Comparison of ENCODE assay signal across 29 cellular contexts in the genomic region with DNA sequence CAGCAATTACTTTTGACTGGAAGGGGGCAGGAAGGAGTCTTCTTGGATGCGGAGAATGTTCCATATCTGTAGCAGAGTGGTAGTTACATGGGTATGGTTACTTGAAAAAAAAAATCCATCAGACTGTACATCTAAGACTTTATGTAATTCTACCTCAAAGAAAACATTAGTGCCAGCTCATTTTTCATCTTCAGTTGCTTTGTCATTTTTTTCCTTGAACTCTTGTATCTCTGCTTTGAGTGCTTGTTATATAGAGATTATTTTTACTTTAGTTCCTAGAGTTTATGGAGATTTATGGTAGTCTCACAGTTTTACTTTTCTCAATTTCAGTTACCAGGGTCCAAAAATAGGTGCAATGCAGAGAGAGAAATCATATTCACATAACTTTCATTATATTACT.
"Had no signal": no experiment of that assay in that cellular context is flagged by ENCODE, and none has a peak within 500 bp of the region (broad histone marks: within the 10 kb centered on the region; RNA-seq: fewer than 3 reads in every experiment).

No MANE protein-coding gene starts in this region.

- ATAC-seq: effector memory CD8-positive, alpha-beta T cell; esophagus mucosa; foreskin keratinocyte; gastrocnemius medialis; gastroesophageal sphincter; heart left ventricle; heart right ventricle had no signal

- H3K79me2 ChIP-seq: hepatocyte had no signal

- H3K4me2 ChIP-seq: hepatocyte had no signal

- H3K4me1 ChIP-seq: colonic mucosa, heart left ventricle had no signal

- H3K27me3 ChIP-seq: colonic mucosa, dorsolateral prefrontal cortex, esophagus muscularis mucosa, esophagus squamous epithelium, gastrocnemius medialis, gastroesophageal sphincter, heart left ventricle, heart right ventricle, hepatocyte had no signal

- H3K36me3 ChIP-seq: colonic mucosa, esophagus muscularis mucosa, esophagus squamous epithelium, gastrocnemius medialis, gastroesophageal sphincter, heart left ventricle, heart right ventricle had no signal

- H3K27ac ChIP-seq: colonic mucosa, coronary artery, dorsolateral prefrontal cortex, epithelial cell of prostate, esophagus muscularis mucosa, esophagus squamous epithelium, foreskin keratinocyte, gastrocnemius medialis, gastroesophageal sphincter, heart left ventricle, heart right ventricle, hepatocyte had no signal

- H3K9me3 ChIP-seq: colonic mucosa, esophagus squamous epithelium, gastrocnemius medialis had no signal

- H3K4me3 ChIP-seq: colonic mucosa, coronary artery, dorsolateral prefrontal cortex, esophagus muscularis mucosa, esophagus squamous epithelium, gastrocnemius medialis, gastroesophageal sphincter, heart left ventricle, heart right ventricle, hepatocyte had no signal

- DNase-seq: colonic mucosa; cortex of kidney; dermis blood vessel endothelial cell; dorsolateral prefrontal cortex; effector CD4-positive, alpha-beta T cell; effector CD8-positive, alpha-beta T cell; effector memory CD4-positive, alpha-beta T cell; effector memory CD8-positive, alpha-beta T cell; endodermal cell; erythroblast; esophagus squamous epithelium; foreskin fibroblast; foreskin keratinocyte; foreskin melanocyte; gastrocnemius medialis; glutamatergic neuron; head of caudate nucleus; heart left ventricle; heart right ventricle had no signal

- H2AFZ ChIP-seq: hepatocyte had no signal

- FAIRE-seq: colon, endometrium, endothelial cell of umbilical vein, frontal cortex had no signal
